1 cellular context compared by ENCODE assay signal in genomic region chr1:109282497-109282951, GRCh38.
TF ChIP-seq lines count a peak whose summit lies in the region.

No MANE protein-coding gene starts in this region.

TF ChIP-seq in GM12878, 131 proteins besides CTCF, POLR2A, EP300 and RAD21:
- no peak for TF ChIP-seq RUNX3 (IDR thresholded peaks at IDR 0.05; ENCODE audit: low read length)
- no peak for TF ChIP-seq POLR2AphosphoS2 (IDR thresholded peaks at IDR 0.05; ENCODE audit: low read depth, low read length)
- TF ChIP-seq NKRF (conservative IDR thresholded peaks at IDR 0.05), result no peak
